Comparison of ENCODE assay signal across 16 cellular contexts in the genomic region with DNA sequence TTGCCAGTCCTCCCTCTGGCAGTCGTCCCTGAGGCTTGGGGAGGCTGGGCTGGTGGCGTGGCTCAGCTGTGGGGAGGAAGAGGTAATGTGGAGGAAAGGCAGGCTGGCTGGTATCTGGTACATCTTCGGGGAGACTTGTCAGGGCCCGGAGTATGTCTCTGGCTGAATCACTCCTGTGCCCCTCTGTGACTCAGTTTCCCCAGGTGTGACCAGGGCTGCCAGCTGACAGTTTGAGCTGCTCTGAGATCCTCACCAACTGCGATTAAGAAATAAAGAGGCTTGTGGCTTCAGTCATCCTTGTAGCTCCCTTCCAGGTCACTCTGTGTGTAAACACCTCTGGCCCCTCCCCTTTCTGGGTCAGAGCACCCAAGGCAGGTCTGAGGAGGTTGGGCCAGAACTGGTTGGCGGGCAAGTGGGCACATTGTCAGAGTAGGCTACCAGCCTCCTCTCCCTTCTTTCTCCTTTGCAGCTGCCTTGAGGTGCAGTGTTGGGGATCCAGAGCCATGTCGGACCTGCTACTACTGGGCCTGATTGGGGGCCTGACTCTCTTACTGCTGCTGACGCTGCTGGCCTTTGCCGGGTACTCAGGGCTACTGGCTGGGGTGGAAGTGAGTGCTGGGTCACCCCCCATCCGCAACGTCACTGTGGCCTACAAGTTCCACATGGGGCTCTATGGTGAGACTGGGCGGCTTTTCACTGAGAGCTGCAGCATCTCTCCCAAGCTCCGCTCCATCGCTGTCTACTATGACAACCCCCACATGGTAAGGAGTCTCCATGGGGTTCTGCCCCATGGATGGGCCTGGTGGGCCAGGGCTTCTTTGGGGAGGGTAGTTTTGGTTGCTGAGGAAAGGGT. TPM values are rescaled to one million over a fixed set of nuclear protein-coding genes. Genes with fewer than 3 reads are reported as not detected.
DNase-seq lines count a peak whose midpoint lies in the region; ATAC-seq, FAIRE-seq and TF ChIP-seq lines count a peak whose summit lies in the region.
"Had no signal": no experiment of that assay in that cellular context is flagged by ENCODE, and none has a peak within 500 bp of the region (broad histone marks: within the 10 kb centered on the region; RNA-seq: fewer than 3 reads in every experiment).

No MANE protein-coding gene starts in this region.

- no peak for TF ChIP-seq POLR2A in GM12891 (IDR thresholded peaks at IDR 0.05; ENCODE audit: low read depth, low read length)

- H3K9ac ChIP-seq in neuronal stem cell (ENCODE audit: low read depth, low read length, poor library complexity): no peak overlapping the region

- no peak overlapping the region for H2BK120ac ChIP-seq in neuronal stem cell (ENCODE audit: low read depth, low read length)

- peak overlapping the region; percentile 85 for H3K4me3 Mint-ChIP-seq in T-helper 2 cell treated with Interferon-gamma antibody and Interleukin-4, amounts not matched to agents 5 μg/mL and 100 μg/mL, for 36 hours
- peak overlapping the region in 2 of 4 donors; percentile 4 to 85 for H3K4me3 Mint-ChIP-seq in IgD-negative memory B cell
- H3K4me3 Mint-ChIP-seq in central memory CD8-positive, alpha-beta T cell: peak overlapping the region; percentile 93

- H4K8ac ChIP-seq in neuronal stem cell (ENCODE audit: low read depth, low read length): no peak overlapping the region

- H3K36me3 Mint-ChIP-seq in T-helper 2 cell treated with Interferon-gamma antibody and Interleukin-4, amounts not matched to agents 5 μg/mL and 100 μg/mL, for 36 hours (ENCODE audit: low read depth): peaks cover 32% of the 10 kb centered on the region
- H3K36me3 Mint-ChIP-seq in IgD-negative memory B cell: no peaks in the 10 kb centered on the region
- peaks cover 18% of the 10 kb centered on the region for H3K36me3 Mint-ChIP-seq in central memory CD8-positive, alpha-beta T cell (ENCODE audit: insufficient read depth)

- peaks cover 0 to 14% of the 10 kb centered on the region in 2 donors for H3K36me3 ChIP-seq in neuronal stem cell (replicated peaks in 1 of 2; ENCODE audit: control insufficient read depth in 2 of 2, insufficient read depth in 2 of 2, low read length in 2 of 2)

- H2AK5ac ChIP-seq in neuronal stem cell (ENCODE audit: low read depth, low read length): no peak overlapping the region

- H3K79me1 ChIP-seq in neuronal stem cell (ENCODE audit: low read depth, low read length): peaks cover 7% of the 10 kb centered on the region

- H3K9me3 Mint-ChIP-seq in T-helper 2 cell treated with Interferon-gamma antibody and Interleukin-4, amounts not matched to agents 5 μg/mL and 100 μg/mL, for 36 hours: no peaks in the 10 kb centered on the region
- no peaks in the 10 kb centered on the region for H3K9me3 Mint-ChIP-seq in IgD-negative memory B cell
- no peaks in the 10 kb centered on the region for H3K9me3 Mint-ChIP-seq in central memory CD8-positive, alpha-beta T cell

- no peak overlapping the region for H3K4me2 ChIP-seq in neuronal stem cell (ENCODE audit: insufficient read depth, low read length, poor library complexity, severe bottlenecking)
- H3K4me2 ChIP-seq: A549 had no signal

- H3K27me3 ChIP-seq in neuronal stem cell (ENCODE audit: control insufficient read depth in 3 of 3, insufficient read depth in 3 of 3, low read depth in 1 of 3, low read length in 3 of 3): peaks cover 0 to 26% (median 0%) of the 10 kb centered on the region in 3 experiments
- H3K27me3 ChIP-seq: hepatocyte, Peyer's patch, upper lobe of left lung had no signal

- no peak overlapping the region for H3K4me3 ChIP-seq in neuronal stem cell (ENCODE audit: low read length in 2 of 2)
- H3K4me3 ChIP-seq: A549, hepatocyte, lung, Peyer's patch, upper lobe of left lung had no signal

- no peak for ATAC-seq in central memory CD8-positive, alpha-beta T cell (replicated peaks; ENCODE audit: extremely low read depth, poor library complexity, severe bottlenecking)
- ATAC-seq in GM21825 (IDR thresholded peaks at IDR 0.05; ENCODE audit: unreplicated experiment): no peak
- ATAC-seq: A549 had no signal

- H2BK12ac ChIP-seq in neuronal stem cell (ENCODE audit: low read length): no peak overlapping the region

- no peak for FAIRE-seq in GM12891 (lab: Jason Lieb, UNC)
- FAIRE-seq: A549 had no signal

- no peak overlapping the region for H2BK15ac ChIP-seq in neuronal stem cell (ENCODE audit: low read length)

- H3K27ac Mint-ChIP-seq in T-helper 2 cell treated with Interferon-gamma antibody and Interleukin-4, amounts not matched to agents 5 μg/mL and 100 μg/mL, for 36 hours: peak overlapping the region; percentile 88
- peak overlapping the region; percentile 23 to 91 (median 29) for H3K27ac Mint-ChIP-seq in IgD-negative memory B cell
- H3K27ac Mint-ChIP-seq in central memory CD8-positive, alpha-beta T cell (ENCODE audit: low read depth): peak overlapping the region; percentile 45

- no peak overlapping the region for H2BK5ac ChIP-seq in neuronal stem cell (ENCODE audit: low read length)

- DNase-seq in T-helper 2 cell treated with Interferon-gamma antibody and Interleukin-4, amounts not matched to agents 5 μg/mL and 100 μg/mL, for 36 hours (ENCODE audit: low spot score): no peak
- DNase-seq in T-helper 2 cell (no peak), neuronal stem cell (ENCODE audit: low spot score) (no peak), GM12891 (ENCODE audit: insufficient read length, low spot score) (no peak), NCI-H2029 (lab: John Stamatoyannopoulos, UW) (no peak)
- no peak for DNase-seq in central memory CD8-positive, alpha-beta T cell (ENCODE audit: low spot score in 2 of 2)
- DNase-seq: NCI-H1436; NCI-H510A; stimulated activated CD4-positive, alpha-beta T cell treated with anti-CD3 and anti-CD28 coated beads, Interleukin-15, amount 100 ng/mL, for 24 hours had no signal

- H4K91ac ChIP-seq in neuronal stem cell (ENCODE audit: low read depth, low read length, poor library complexity): no peak overlapping the region

- no CpG with 5 or more reads among the region's 14 CpGs for WGBS in neuronal stem cell (ENCODE audit: extremely low coverage in 2 of 2, insufficient read length in 2 of 2, insufficient replicate concordance in 1 of 2), 2 donors

- H3K27me3 Mint-ChIP-seq in T-helper 2 cell treated with Interferon-gamma antibody and Interleukin-4, amounts not matched to agents 5 μg/mL and 100 μg/mL, for 36 hours (ENCODE audit: low read depth): no peaks in the 10 kb centered on the region
- H3K27me3 Mint-ChIP-seq in IgD-negative memory B cell: no peaks in the 10 kb centered on the region
- H3K27me3 Mint-ChIP-seq in central memory CD8-positive, alpha-beta T cell: no peaks in the 10 kb centered on the region

- no peaks in the 10 kb centered on the region for H3K9me3 ChIP-seq in neuronal stem cell (replicated peaks in 1 of 2; ENCODE audit: control insufficient read depth in 2 of 2, insufficient read depth in 1 of 2, low read depth in 1 of 2, low read length in 2 of 2)
- H3K9me3 ChIP-seq: A549, Peyer's patch, upper lobe of left lung had no signal

- no peak overlapping the region for H3K18ac ChIP-seq in neuronal stem cell (ENCODE audit: low read length)

- H3K4ac ChIP-seq in neuronal stem cell (ENCODE audit: low read length): no peak overlapping the region

- H2AFZ ChIP-seq in neuronal stem cell (ENCODE audit: low read length): peak overlapping the region; percentile 64
- H2AFZ ChIP-seq: hepatocyte had no signal

- no peak overlapping the region for H3K23ac ChIP-seq in neuronal stem cell (ENCODE audit: low read depth, low read length, poor library complexity)

- peaks cover 7 to 22% of the 10 kb centered on the region in 2 donors for H3K4me1 ChIP-seq in neuronal stem cell (ENCODE audit: control insufficient read depth in 2 of 2, insufficient read depth in 1 of 2, low read depth in 1 of 2, low read length in 2 of 2)

- H3K14ac ChIP-seq in neuronal stem cell (ENCODE audit: low read length): no peak overlapping the region

- H3K27ac ChIP-seq in neuronal stem cell (replicated peaks; ENCODE audit: low read length): no peak overlapping the region
- H3K27ac ChIP-seq: A549, hepatocyte, Peyer's patch, upper lobe of left lung had no signal

- peaks cover 76% of the 10 kb centered on the region for H3K4me1 Mint-ChIP-seq in T-helper 2 cell treated with Interferon-gamma antibody and Interleukin-4, amounts not matched to agents 5 μg/mL and 100 μg/mL, for 36 hours (ENCODE audit: low read depth)
- peaks cover 35 to 54% (median 39%) of the 10 kb centered on the region in 3 donors for H3K4me1 Mint-ChIP-seq in IgD-negative memory B cell
- H3K4me1 Mint-ChIP-seq in central memory CD8-positive, alpha-beta T cell: peaks cover 80% of the 10 kb centered on the region

TF ChIP-seq in GM12891, 5 proteins besides CTCF, POLR2A, EP300 and RAD21:
- TF ChIP-seq SPI1 (IDR thresholded peaks at IDR 0.05; ENCODE audit: low read depth, low read length) (no peak), POU2F2 (IDR thresholded peaks at IDR 0.05; ENCODE audit: low read depth, low read length) (no peak), TAF1 (IDR thresholded peaks at IDR 0.05; ENCODE audit: low read depth, low read length) (no peak), PAX5 (IDR thresholded peaks at IDR 0.05; ENCODE audit: insufficient read depth, low read length, severe bottlenecking) (no peak), POLR2AphosphoS5 (IDR thresholded peaks at IDR 0.05; ENCODE audit: low read depth, low read length) (no peak)

RNA-seq across cellular contexts. Expression of gene TEX264, which starts 3.0 kb away (rescaled TPM):
- 100 TPM for polyA plus RNA-seq in IgD-negative memory B cell
- 4.3 TPM for polyA plus RNA-seq in neuronal stem cell (2013, experiment 1 of 2)
- 4.1 TPM for polyA plus RNA-seq in neuronal stem cell (2013, experiment 2 of 2)
- polyA plus RNA-seq in GM12891 (2012; ENCODE audit: low read depth, missing spikeins): 30.0 TPM

RNA-seq across cellular contexts. Expression of gene GRM2, which starts 32.8 kb away (rescaled TPM):
- polyA plus RNA-seq in IgD-negative memory B cell: not detected
- polyA plus RNA-seq in neuronal stem cell (2013, experiment 1 of 2): 4.7 TPM
- polyA plus RNA-seq in neuronal stem cell (2013, experiment 2 of 2): 4.3 TPM
- polyA plus RNA-seq in GM12891 (2012; ENCODE audit: low read depth, missing spikeins): 0.06 TPM
- polyA plus RNA-seq: hepatocyte had no signal

Comparison
In these comparisons a context has a peak if more than half of its experiments do, and no peak if none do; other contexts are left out.
1. H3K27ac Mint-ChIP-seq: peak in every context shown above with its lines; median percentile 88 in T-helper 2 cell treated with Interferon-gamma antibody and Interleukin-4, amounts not matched to agents 5 μg/mL and 100 μg/mL, for 36 hours; 45 in central memory CD8-positive, alpha-beta T cell; 29 in IgD-negative memory B cell.